Comparison of ENCODE assay signal across 1 cellular context in genomic region chr10:29324220-29324831, GRCh38.
TF ChIP-seq lines count a peak whose summit lies in the region.

No MANE protein-coding gene starts in this region.

TF ChIP-seq in HepG2, 621 proteins besides CTCF, POLR2A, EP300 and RAD21 (continued from another document):
- TF ChIP-seq ZHX1 (CRISPR knock-in tag; IDR thresholded peaks at IDR 0.05; ENCODE audit: low read depth) (no peak), ATAD3A (CRISPR knock-in tag; IDR thresholded peaks at IDR 0.05) (no peak), HNF4A (CRISPR knock-in tag; IDR thresholded peaks at IDR 0.05) (peak; percentile 50), ZNF3 (CRISPR knock-in tag; IDR thresholded peaks at IDR 0.05) (no peak), TBX2 (CRISPR knock-in tag; IDR thresholded peaks at IDR 0.05; ENCODE audit: borderline replicate concordance) (0 out of 2 replicates have a peak, but pooled peaks have one; percentile 23)
